In the genomic region with DNA sequence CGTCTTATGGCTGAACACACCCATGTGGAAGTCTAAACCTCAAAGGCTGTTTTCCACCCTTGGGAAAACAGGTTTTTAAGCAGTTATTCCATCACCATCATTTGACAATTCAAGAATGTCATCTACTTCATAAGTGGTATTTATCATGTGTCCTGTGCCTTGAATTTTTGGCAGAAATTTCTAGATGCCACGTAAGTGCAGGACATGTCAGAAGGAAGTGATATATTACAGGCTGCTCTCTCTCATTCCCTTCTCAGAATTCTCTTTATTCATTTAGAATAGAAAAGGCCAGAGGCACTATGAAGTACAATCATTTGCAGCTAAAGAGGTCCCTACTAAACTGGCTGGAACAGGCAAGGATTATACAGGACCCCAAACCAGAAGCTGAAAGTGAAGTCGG, we compare ENCODE assay signal across 21 cellular contexts. TPM values are rescaled to one million over a fixed set of nuclear protein-coding genes. Genes with fewer than 3 reads are reported as not detected.
A peak's percentile ranks its signal among the peaks of the same experiment; 100 is the strongest.
DNase-seq lines count a peak whose midpoint lies in the region; ATAC-seq and TF ChIP-seq lines count a peak whose summit lies in the region.
"Had no signal": no experiment of that assay in that cellular context is flagged by ENCODE, and none has a peak within 500 bp of the region (broad histone marks: within the 10 kb centered on the region; RNA-seq: fewer than 3 reads in every experiment).

No MANE protein-coding gene starts in this region.

- 39% methylated on average over 3 of the region's 3 CpGs for WGBS in right cardiac atrium

- DNase-seq in left ventricle myocardium inferior (no peak), right cardiac atrium (no peak), chondrocyte (ENCODE audit: low spot score) (no peak), neural crest cell (ENCODE audit: low read depth, low spot score) (no peak), uterus (no peak)
- DNase-seq: 8988T; activated CD4-positive, alpha-beta T cell treated with anti-CD3 and anti-CD28 coated beads, Interleukin-2, amount 50 U/mL, for 1 hour; activated CD8-positive, alpha-beta memory T cell treated with anti-CD3 and anti-CD28 coated beads, Interleukin-2, amount 50 U/mL, for 48 hours; activated gamma-delta T cell; C1 segment of cervical spinal cord; KBM-7; kidney; naive thymus-derived CD4-positive, alpha-beta T cell; posterior cingulate gyrus; SHP77; stimulated activated CD4-positive, alpha-beta T cell treated with anti-CD3 and anti-CD28 coated beads, Interleukin-4, amount 100 ng/mL, for 1 hour; stimulated activated naive CD8-positive, alpha-beta T cell treated with anti-CD3 and anti-CD28 coated beads, Interleukin-15, Interleukin-2, amounts not matched to agents 100 U/mL and 50 U/mL, for 24 hours; T-helper 1 cell had no signal

- H3K27me3 Mint-ChIP-seq in chondrocyte (ENCODE audit: low read depth) (no peaks in the 10 kb centered on the region), neural crest cell (ENCODE audit: low read depth) (no peaks in the 10 kb centered on the region)

- H3K27me3 ChIP-seq in left ventricle myocardium inferior (ENCODE audit: low read depth) (no peaks in the 10 kb centered on the region), right cardiac atrium (ENCODE audit: control insufficient read depth, insufficient read depth) (no peaks in the 10 kb centered on the region), uterus (no peaks in the 10 kb centered on the region)

- H3K4me1 Mint-ChIP-seq in chondrocyte (ENCODE audit: low read depth): peaks cover 56% of the 10 kb centered on the region
- H3K4me1 Mint-ChIP-seq in neural crest cell: peaks cover 65% of the 10 kb centered on the region

- intact Hi-C loops in left ventricle myocardium inferior (cut with micrococcal nuclease): no loop called here
- intact Hi-C loops in right cardiac atrium (cut with DNase I): no loop called here
- intact Hi-C loops in uterus (cut with DNase I; ENCODE audit: low total_unique reads): no loop called here

- H3K4me3 ChIP-seq in left ventricle myocardium inferior (no peak overlapping the region), right cardiac atrium (ENCODE audit: low read length) (no peak overlapping the region), uterus (no peak overlapping the region)

- ATAC-seq in right cardiac atrium (no peak), HG03439 (IDR thresholded peaks at IDR 0.05; ENCODE audit: unreplicated experiment) (no peak), GM19023 (IDR thresholded peaks at IDR 0.05; ENCODE audit: unreplicated experiment) (no peak), GM18517 (IDR thresholded peaks at IDR 0.05; ENCODE audit: unreplicated experiment) (no peak)
- ATAC-seq: naive thymus-derived CD4-positive, alpha-beta T cell; stimulated activated naive CD8-positive, alpha-beta T cell treated with anti-CD3 and anti-CD28 coated beads, Interleukin-15, Interleukin-2, amounts not matched to agents 100 U/mL and 50 U/mL, for 24 hours had no signal

- H3K36me3 Mint-ChIP-seq in chondrocyte (ENCODE audit: low read depth) (peaks cover 3% of the 10 kb centered on the region), neural crest cell (ENCODE audit: low read depth) (peaks cover 4% of the 10 kb centered on the region)
- H3K36me3 Mint-ChIP-seq: naive thymus-derived CD4-positive, alpha-beta T cell had no signal

- H3K36me3 ChIP-seq in left ventricle myocardium inferior (no peaks in the 10 kb centered on the region), uterus (no peaks in the 10 kb centered on the region)

- H3K9me3 ChIP-seq in left ventricle myocardium inferior (replicated peaks): no peaks in the 10 kb centered on the region
- H3K9me3 ChIP-seq in right cardiac atrium (ENCODE audit: control insufficient read depth, low read length): no peaks in the 10 kb centered on the region
- no peaks in the 10 kb centered on the region for H3K9me3 ChIP-seq in uterus

- TF ChIP-seq CTCF in left ventricle myocardium inferior (IDR thresholded peaks at IDR 0.05; ENCODE audit: borderline replicate concordance) (no peak), chondrocyte (IDR thresholded peaks at IDR 0.05) (no peak), neural crest cell (conservative IDR thresholded peaks at IDR 0.05) (no peak), uterus (IDR thresholded peaks at IDR 0.05) (no peak)

- H3K9me3 Mint-ChIP-seq in chondrocyte (ENCODE audit: low read depth) (no peaks in the 10 kb centered on the region), neural crest cell (no peaks in the 10 kb centered on the region)
- H3K9me3 Mint-ChIP-seq: naive thymus-derived CD4-positive, alpha-beta T cell had no signal

- H3K4me3 Mint-ChIP-seq in chondrocyte (ENCODE audit: unreplicated experiment) (no peak overlapping the region), neural crest cell (no peak overlapping the region)
- H3K4me3 Mint-ChIP-seq: naive thymus-derived CD4-positive, alpha-beta T cell had no signal

- H3K4me1 ChIP-seq in left ventricle myocardium inferior: peaks cover 48% of the 10 kb centered on the region
- peaks cover 4% of the 10 kb centered on the region for H3K4me1 ChIP-seq in right cardiac atrium (ENCODE audit: control insufficient read depth, insufficient read depth, low read length)
- H3K4me1 ChIP-seq in uterus: peaks cover 4 to 17% of the 10 kb centered on the region in 2 donors

- H3K27ac ChIP-seq in left ventricle myocardium inferior (replicated peaks) (peak overlapping the region; percentile 36), right cardiac atrium (ENCODE audit: low read length) (no peak overlapping the region), uterus (peak overlapping the region; percentile 33 to 68)

- peak overlapping the region; percentile 71 for H3K27ac Mint-ChIP-seq in chondrocyte (ENCODE audit: unreplicated experiment)
- H3K27ac Mint-ChIP-seq in neural crest cell (ENCODE audit: unreplicated experiment): peak overlapping the region; percentile 55
- H3K27ac Mint-ChIP-seq: naive thymus-derived CD4-positive, alpha-beta T cell had no signal

- no peak for TF ChIP-seq POLR2A in uterus (IDR thresholded peaks at IDR 0.05)

RNA-seq across cellular contexts. Expression of gene RBFOX2, which starts 12.0 kb away (rescaled TPM):
- total RNA-seq in left ventricle myocardium inferior: 75.4 TPM
- total RNA-seq in right cardiac atrium: 10 to 100 TPM; 67.4 to 89.8 (median 73.8) TPM
- 36.7 TPM for polyA plus RNA-seq in right cardiac atrium
- total RNA-seq in chondrocyte: 140 to 148 TPM (median 147 TPM) in 3 replicates
- 126 and 136 TPM in 2 replicates for total RNA-seq in neural crest cell
- 100 to 1,000 TPM in 2 of 4 donors, 10 to 100 TPM in 2; 81.0 to 311 (median 147) TPM for total RNA-seq in uterus
